In genomic region chrX:49930046-49930445, GRCh38 we compare ENCODE assay signal across 32 cellular contexts. TPM values are rescaled to one million over a fixed set of nuclear protein-coding genes. Genes with fewer than 3 reads are reported as not detected.
DNase-seq lines count a peak whose midpoint lies in the region; FAIRE-seq and TF ChIP-seq lines count a peak whose summit lies in the region.
"Had no signal": no experiment of that assay in that cellular context is flagged by ENCODE, and none has a peak within 500 bp of the region (broad histone marks: within the 10 kb centered on the region; RNA-seq: fewer than 3 reads in every experiment).

No MANE protein-coding gene starts in this region.

- DNase-seq in EH (ENCODE audit: low read depth) = peak; percentile 15
- peak; percentile 21 for DNase-seq in NCI-H2171 (lab: John Stamatoyannopoulos, UW)
- peak; percentile 60 for DNase-seq in choroid plexus epithelial cell (ENCODE audit: low read depth)
- no peak for DNase-seq in activated T-cell treated with anti-CD3 and anti-CD28 coated beads, Interleukin-2, amount 50 U/mL, for 1 hour
- no peak for DNase-seq in GOT3 (lab: John Stamatoyannopoulos, UW)
- no peak for DNase-seq in DMS79 (lab: John Stamatoyannopoulos, UW)
- no peak for DNase-seq in A172 (ENCODE audit: low spot score)
- DNase-seq: activated CD4-positive, alpha-beta T cell treated with anti-CD3 and anti-CD28 coated beads, Interleukin-2, amount 50 U/mL, for 48 hours; activated CD4-positive, CD25-positive, alpha-beta regulatory T cell treated with anti-CD3 and anti-CD28 coated beads, Interleukin-2, amount 50 U/mL, for 72 hours; activated naive CD4-positive, alpha-beta T cell treated with anti-CD3 and anti-CD28 coated beads for 36 hours; amniotic stem cell; effector CD4-positive, alpha-beta T cell; foreskin melanocyte; heart left ventricle; KG1; kidney glomerular epithelial cell; MM.1S; natural killer cell; NCI-H1105 treated with DMSO at 0.1 percent for 48 hours; NCI-H2029 treated with DMSO at 0.1 percent for 48 hours; NCI-H2227 treated with DMSO at 0.1 percent for 48 hours; NCI-H748 treated with DMSO at 0.1 percent for 48 hours; nucleus accumbens; psoas muscle; SIG-M5; sigmoid colon; stimulated activated CD4-positive, alpha-beta T cell treated with anti-CD3 and anti-CD28 coated beads, Interleukin-4, amount 100 ng/mL, for 1 hour; thyroid gland; uterus had no signal

- H3K4me3 ChIP-seq in choroid plexus epithelial cell (ENCODE audit: low read depth, low read length) = no peak overlapping the region
- H3K4me3 ChIP-seq: heart left ventricle, lung, psoas muscle, sigmoid colon, thyroid gland, uterus had no signal

- FAIRE-seq in islet of Langerhans (lab: Jason Lieb, UNC) = peak; percentile 85
- FAIRE-seq: G401.6 had no signal

- TF ChIP-seq CTCF in choroid plexus epithelial cell (conservative IDR thresholded peaks at IDR 0.05; ENCODE audit: low read depth, low read length) = no peak

RNA-seq across cellular contexts. Expression of gene CLCN5, which starts 7.7 kb away (rescaled TPM):
- 5.8 and 8.6 TPM in 2 replicates for total RNA-seq in A172 (2014; rRNA removed; shearing (Covaris generic))

RNA-seq across cellular contexts. Expression of gene USP27X, which starts 50.8 kb away (rescaled TPM):
- total RNA-seq in A172 (2014; rRNA removed; shearing (Covaris generic)) = 1.6 and 2.7 TPM in 2 replicates

Comparison
In these comparisons a context has a peak if more than half of its experiments do, and no peak if none do; other contexts are left out.
1. DNase-seq: peak in EH (single experiment), NCI-H2171 (single experiment) and choroid plexus epithelial cell (single experiment); none in activated T-cell treated with anti-CD3 and anti-CD28 coated beads, Interleukin-2, amount 50 U/mL, for 1 hour (single experiment), GOT3 (single experiment), DMS79 (single experiment) and A172 (single experiment).